In the genomic region with DNA sequence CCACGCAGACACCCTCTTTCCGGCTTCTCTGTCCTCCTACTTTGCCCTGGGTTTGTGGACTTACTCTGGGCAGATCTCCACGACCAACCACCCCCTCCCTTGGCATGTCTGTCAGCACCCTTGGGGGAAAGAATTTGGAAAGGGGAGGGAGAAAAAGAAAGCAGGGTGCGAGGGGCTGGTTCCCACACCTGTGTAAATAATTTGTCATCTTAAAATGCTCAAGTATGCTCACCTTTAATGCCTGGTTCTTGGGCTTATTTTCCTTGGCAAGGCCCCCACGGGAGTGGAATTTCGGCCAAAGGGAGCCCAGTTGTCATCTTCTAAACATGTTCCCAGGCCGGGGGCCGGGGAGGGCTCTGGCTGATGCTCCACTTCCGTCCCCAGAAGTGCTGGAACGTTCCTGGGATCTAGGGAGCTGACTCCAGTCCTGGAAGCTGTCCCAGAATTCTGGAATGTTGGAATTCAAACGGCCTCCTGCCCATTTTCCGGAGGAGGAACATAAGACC, we compare ENCODE assay signal across 11 cellular contexts.
DNase-seq lines count a peak whose midpoint lies in the region; ATAC-seq and TF ChIP-seq lines count a peak whose summit lies in the region.
"Had no signal": no experiment of that assay in that cellular context is flagged by ENCODE, and none has a peak within 500 bp of the region (broad histone marks: within the 10 kb centered on the region; RNA-seq: fewer than 3 reads in every experiment).

No MANE protein-coding gene starts in this region.

- H3K27me3 ChIP-seq in gastrocnemius medialis: no peaks in the 10 kb centered on the region

- no peaks in the 10 kb centered on the region for H3K9me3 ChIP-seq in gastrocnemius medialis

- H3K36me3 ChIP-seq in gastrocnemius medialis: no peaks in the 10 kb centered on the region

- in situ Hi-C loops in astrocyte of the spinal cord (cut with HindIII; ENCODE audit: low sequenced_read_pairs): no loop called here
- in situ Hi-C loops in gastrocnemius medialis (cut with MboI; ENCODE audit: low sequenced_read_pairs in 4 of 4): no loop called here

- H3K9me3 Mint-ChIP-seq in glutamatergic neuron (ENCODE audit: unreplicated experiment): peaks cover 4% of the 10 kb centered on the region

- intact Hi-C loops in gastrocnemius medialis (cut with DNase I; ENCODE audit: low total_unique reads): no loop called here

- H3K4me1 Mint-ChIP-seq in glutamatergic neuron (ENCODE audit: low read depth, unreplicated experiment): peaks cover 2% of the 10 kb centered on the region

- peak; percentile 90 for DNase-seq in GM04503 (ENCODE audit: low read depth)
- DNase-seq in astrocyte of the spinal cord (ENCODE audit: low read depth, low spot score): peak; percentile 67
- DNase-seq in hepatic stellate cell (ENCODE audit: low spot score): peak; percentile 90
- peak; percentile 38 to 66 for DNase-seq in gastrocnemius medialis
- DNase-seq in NCI-H146 treated with DMSO at 0.1 percent for 48 hours (lab: John Stamatoyannopoulos, UW; ENCODE audit: unreplicated experiment): no peak
- DNase-seq in glutamatergic neuron: no peak
- no peak for DNase-seq in SK-N-DZ (ENCODE audit: low spot score)
- DNase-seq: activated effector memory CD4-positive, alpha-beta T cell treated with anti-CD3 and anti-CD28 coated beads, Interleukin-2, amount 50 U/mL, for 16 hours; DND-41; stimulated activated CD4-positive, alpha-beta T cell treated with anti-CD3 and anti-CD28 coated beads, Interleukin-4, amount 100 ng/mL, for 1 hour had no signal

- H3K36me3 Mint-ChIP-seq in glutamatergic neuron (ENCODE audit: unreplicated experiment): peaks cover 6% of the 10 kb centered on the region

- TF ChIP-seq POLR2A in gastrocnemius medialis (IDR thresholded peaks at IDR 0.05): no peak

- no peaks in the 10 kb centered on the region for H3K27me3 Mint-ChIP-seq in glutamatergic neuron (ENCODE audit: unreplicated experiment)

- TF ChIP-seq CTCF in astrocyte of the spinal cord (IDR thresholded peaks at IDR 0.05; ENCODE audit: low read depth, low read length) (no peak), gastrocnemius medialis (IDR thresholded peaks at IDR 0.05 in 4 of 5, conservative IDR thresholded peaks at IDR 0.05 in 1 of 5) (no peak), glutamatergic neuron (IDR thresholded peaks at IDR 0.05; ENCODE audit: partially characterized antibody, unreplicated experiment) (no peak)

- H3K27ac Mint-ChIP-seq in glutamatergic neuron (ENCODE audit: unreplicated experiment): no peak overlapping the region

- peaks cover 15 to 20% of the 10 kb centered on the region in 2 donors for H3K4me1 ChIP-seq in gastrocnemius medialis

- peak overlapping the region; percentile 37 to 57 (median 52) for H3K27ac ChIP-seq in gastrocnemius medialis

- H3K4me3 ChIP-seq in astrocyte of the spinal cord (ENCODE audit: low read depth, low read length) (no peak overlapping the region), gastrocnemius medialis (no peak overlapping the region)

- H3K4me3 Mint-ChIP-seq in glutamatergic neuron (ENCODE audit: unreplicated experiment): no peak overlapping the region

- ATAC-seq in gastrocnemius medialis: no peak
- no peak for ATAC-seq in HG02798 (IDR thresholded peaks at IDR 0.05; ENCODE audit: poor library complexity, unreplicated experiment)

Comparison
In these comparisons a context has a peak if more than half of its experiments do, and no peak if none do; other contexts are left out.
1. DNase-seq: peak in GM04503 (single experiment), astrocyte of the spinal cord (single experiment), hepatic stellate cell (single experiment) and gastrocnemius medialis (2 of 2); none in NCI-H146 treated with DMSO at 0.1 percent for 48 hours (single experiment), glutamatergic neuron (single experiment) and SK-N-DZ (single experiment).